9 cellular contexts compared by ENCODE assay signal in genomic region chr11:65786786-65787636, GRCh38. TPM values are rescaled to one million over a fixed set of nuclear protein-coding genes. Genes with fewer than 3 reads are reported as not detected.
DNase-seq lines count a peak whose midpoint lies in the region; ATAC-seq, FAIRE-seq and TF ChIP-seq lines count a peak whose summit lies in the region.
"Had no signal": no experiment of that assay in that cellular context is flagged by ENCODE, and none has a peak within 500 bp of the region (broad histone marks: within the 10 kb centered on the region; RNA-seq: fewer than 3 reads in every experiment).

Gene OVOL1 (plus strand): TSS chr11:65787063. CDS start chr11:65787374, 311 bp downstream.

- no peaks in the 10 kb centered on the region for H3K36me3 Mint-ChIP-seq in HFFc6 (ENCODE audit: low read depth)

- H3K4me3 Mint-ChIP-seq in HFFc6: no peak within 1 kb of the TSS

- CTCF ChIA-PET in endothelial cell of umbilical vein (lab: Charles Lee): no interaction called here

- dilution Hi-C loops in endothelial cell of umbilical vein (cut with MboI; ENCODE audit: extremely low pct_ligation_motif_present, low sequenced_read_pairs): no loop called here

- FAIRE-seq in endothelial cell of umbilical vein (lab: Jason Lieb, UNC): no peak
- FAIRE-seq: K562 had no signal

- POLR2A ChIA-PET in endothelial cell of umbilical vein (lab: Charles Lee): no interaction called here

- no peaks in the 10 kb centered on the region for H3K9me3 Mint-ChIP-seq in HFFc6

- peaks cover 41 to 42% of the 10 kb centered on the region in 2 experiments for H3K27me3 ChIP-seq in endothelial cell of umbilical vein (ENCODE audit: control insufficient read depth in 2 of 2, insufficient read depth in 2 of 2, low read length in 2 of 2)
- peaks cover 3 to 59% (median 27%) of the 10 kb centered on the region in 3 donors for H3K27me3 ChIP-seq in psoas muscle (ENCODE audit: insufficient read depth in 3 of 3, low read length in 2 of 3)

- H3K9me3 ChIP-seq in endothelial cell of umbilical vein (replicated peaks; ENCODE audit: control insufficient read depth, insufficient read depth, low read length): no peaks in the 10 kb centered on the region
- H3K9me3 ChIP-seq in psoas muscle: no peaks in the 10 kb centered on the region

- no peak within 1 kb of the TSS for H3K9ac ChIP-seq in endothelial cell of umbilical vein (replicated peaks; ENCODE audit: extremely low read depth, insufficient read depth, low read length)

- ATAC-seq in psoas muscle: no peak
- no peak for ATAC-seq in GM19023 (IDR thresholded peaks at IDR 0.05; ENCODE audit: unreplicated experiment)
- ATAC-seq in HG03097 (IDR thresholded peaks at IDR 0.05; ENCODE audit: low FRiP score, unreplicated experiment): no peak
- ATAC-seq: K562 had no signal

- H3K4me3 ChIP-seq in endothelial cell of umbilical vein (replicated peaks in 1 of 3; ENCODE audit: insufficient read depth in 1 of 3, low read depth in 1 of 3, low read length in 3 of 3): no peak within 1 kb of the TSS
- H3K4me3 ChIP-seq in psoas muscle: peak within 1 kb of the TSS; percentile 47
- H3K4me3 ChIP-seq: K562 had no signal

- 1% methylated on average over 69 to 112 of the region's 112 CpGs for WGBS in psoas muscle, 3 donors

- H3K4me1 ChIP-seq in endothelial cell of umbilical vein (ENCODE audit: control insufficient read depth, extremely low read depth, insufficient read depth, low read length) (no peaks in the 10 kb centered on the region), psoas muscle (no peaks in the 10 kb centered on the region)

- no peaks in the 10 kb centered on the region for H3K79me2 ChIP-seq in endothelial cell of umbilical vein (ENCODE audit: control insufficient read depth, insufficient read depth, low read length)

- intact Hi-C loops in endothelial cell of umbilical vein (cut with micrococcal nuclease): no loop called here
- intact Hi-C loops in psoas muscle (cut with DNase I): no loop called here

- BruUV-seq in endothelial cell of umbilical vein (replicated peaks; lab: Mats Ljungman, UMichigan): no TSS peak

- no peak within 1 kb of the TSS for H3K4me2 ChIP-seq in endothelial cell of umbilical vein (ENCODE audit: insufficient read depth, low read length)

- no peak for TF ChIP-seq POLR2A in endothelial cell of umbilical vein (IDR thresholded peaks at IDR 0.05; ENCODE audit: low read depth, low read length)

- H3K27me3 Mint-ChIP-seq in HFFc6 (ENCODE audit: insufficient read depth): peaks cover 34% of the 10 kb centered on the region

- H3K36me3 ChIP-seq in endothelial cell of umbilical vein (ENCODE audit: control insufficient read depth in 2 of 2, extremely low read depth in 1 of 2, insufficient read depth in 2 of 2, low read length in 2 of 2): no peaks in the 10 kb centered on the region
- H3K36me3 ChIP-seq in psoas muscle (ENCODE audit: insufficient read depth in 1 of 2, low read depth in 1 of 2): no peaks in the 10 kb centered on the region

- peaks cover 8% of the 10 kb centered on the region; the same call in 1 of the 2 replicates for H3K4me1 Mint-ChIP-seq in HFFc6 (ENCODE audit: low read depth)

- H4K20me1 ChIP-seq in endothelial cell of umbilical vein (replicated peaks; ENCODE audit: control insufficient read depth, extremely low read depth, insufficient read depth, low read length): no peaks in the 10 kb centered on the region

- TF ChIP-seq CTCF in GM20000 (IDR thresholded peaks at IDR 0.05; ENCODE audit: extremely low read depth, missing control alignments): no peak
- no peak for TF ChIP-seq CTCF in endothelial cell of umbilical vein (IDR thresholded peaks at IDR 0.05; ENCODE audit: extremely low read depth in 1 of 2, insufficient read depth in 1 of 2, low read depth in 1 of 2, low read length in 2 of 2)
- TF ChIP-seq CTCF in psoas muscle (IDR thresholded peaks at IDR 0.05): no peak
- TF ChIP-seq CTCF in HFFc6 (IDR thresholded peaks at IDR 0.05): no peak

- H2AFZ ChIP-seq in endothelial cell of umbilical vein (ENCODE audit: low read depth, low read length): no peak within 1 kb of the TSS

- H3K9me1 ChIP-seq in endothelial cell of umbilical vein (replicated peaks; ENCODE audit: control insufficient read depth, extremely low read depth, insufficient read depth, low read length): no peaks in the 10 kb centered on the region

- DNase-seq in GM20000 (ENCODE audit: low spot score) (peak; percentile 71), NCI-H526 (lab: John Stamatoyannopoulos, UW) (peak; percentile 88 to 96), endothelial cell of umbilical vein (ENCODE audit: low read depth, low spot score) (no peak), psoas muscle (peak in 1 of 2 donors; percentile 45), HFFc6 (no peak), DMS 273 (lab: John Stamatoyannopoulos, UW; ENCODE audit: unreplicated experiment) (no peak)

- no peak within 1 kb of the TSS for H3K27ac Mint-ChIP-seq in HFFc6

- H3K27ac ChIP-seq in endothelial cell of umbilical vein (ENCODE audit: insufficient read depth, low read depth, low read length): no peak within 1 kb of the TSS
- no peak within 1 kb of the TSS for H3K27ac ChIP-seq in psoas muscle

TF ChIP-seq in endothelial cell of umbilical vein, 7 proteins besides CTCF, POLR2A, EP300 and RAD21:
- TF ChIP-seq EZH2 (IDR thresholded peaks at IDR 0.05; ENCODE audit: borderline replicate concordance, low read depth, low read length, severe bottlenecking) (peak; percentile 46), MAX (IDR thresholded peaks at IDR 0.05; ENCODE audit: insufficient read depth, insufficient read length) (no peak)

RNA-seq across cellular contexts. Expression of gene OVOL1, which starts in this region (rescaled TPM):
- total RNA-seq in endothelial cell of umbilical vein (not detected in 2 replicates), psoas muscle (not detected)
- polyA plus RNA-seq in endothelial cell of umbilical vein (not detected in 2 replicates), psoas muscle (under 1 TPM in 1 of 3 donors, not detected in 2; 0.01 TPM)
- polyA plus RNA-seq in endothelial cell of umbilical vein (2011; cell fraction: cytosol; rRNA removed): not detected in 2 replicates
- not detected in 2 replicates for polyA plus RNA-seq in endothelial cell of umbilical vein (2011; cell fraction: nucleus; rRNA removed)
- polyA plus RNA-seq in endothelial cell of umbilical vein (2012): not detected in 2 replicates
- polyA minus RNA-seq in endothelial cell of umbilical vein: not detected in 2 replicates
- polyA minus RNA-seq in endothelial cell of umbilical vein (2011; cell fraction: cytosol; rRNA and poly(A)+ RNA removed): not detected
- polyA minus RNA-seq in endothelial cell of umbilical vein (2011; cell fraction: nucleus; rRNA and poly(A)+ RNA removed): not detected in 2 replicates
- total RNA-seq in HFFc6 (2021; fragmentation: NEBNext Ultra II Directional; extraction: Animal tissue kit (Norgen Biotek cat#: 25700)): not detected
- polyA plus RNA-seq: K562 had no signal

Comparison
In these comparisons a context has a peak if more than half of its experiments do, and no peak if none do; other contexts are left out.
1. DNase-seq: peak in GM20000 (single experiment) and NCI-H526 (2 of 2); none in endothelial cell of umbilical vein (single experiment), HFFc6 (single experiment) and DMS 273 (single experiment).